8 cellular contexts compared by ENCODE assay signal in genomic region chr1:32014199-32014936, GRCh38. TPM values are rescaled to one million over a fixed set of nuclear protein-coding genes. Genes with fewer than 3 reads are reported as not detected.
DNase-seq lines count a peak whose midpoint lies in the region; ATAC-seq and TF ChIP-seq lines count a peak whose summit lies in the region.

No MANE protein-coding gene starts in this region.

- TF ChIP-seq CTCF in A673 (conservative IDR thresholded peaks at IDR 0.05; ENCODE audit: low read depth, low read length) (no peak), OCI-LY7 (conservative IDR thresholded peaks at IDR 0.05; ENCODE audit: low read length) (no peak), transverse colon (IDR thresholded peaks at IDR 0.05) (no peak)

- H3K4me1 Mint-ChIP-seq in activated naive CD4-positive, alpha-beta T cell treated with anti-CD3 and anti-CD28 coated beads for 36 hours (ENCODE audit: low read depth) = peaks cover 41% of the 10 kb centered on the region

- WGBS in transverse colon (ENCODE audit: low coverage in 1 of 2), 2 donors = 0% methylated on average over 53 of the region's 54 CpGs; no CpG with 5 or more reads in 1 of the 2 donors

- no peak for TF ChIP-seq EP300 in transverse colon (IDR thresholded peaks at IDR 0.05; ENCODE audit: low read depth)

- peaks cover 57% of the 10 kb centered on the region for H3K79me2 ChIP-seq in OCI-LY7 (ENCODE audit: insufficient read depth, low read depth, low read length)

- POLR2A ChIA-PET in A673 (lab: Charles Lee; ENCODE audit: low non-redundant PET) = no interaction called here
- POLR2A ChIA-PET in OCI-LY7 (lab: Charles Lee) = interaction anchor here (1.2 to 2.0 kb wide), 2 partner anchors 9 to 29 kb away, joined by 3 to 9 read pairs; no protein-coding TSS in a partner anchor

- intact Hi-C loops in A673 (cut with micrococcal nuclease; ENCODE audit: unreplicated experiment) = no loop called here
- intact Hi-C loops in OCI-LY7 (cut with micrococcal nuclease; ENCODE audit: unreplicated experiment) = loop anchor here (2.0 kb wide), 1 partner anchor 76 kb away; the partner anchor contains the start of gene PTP4A2
- intact Hi-C loops in activated naive CD4-positive, alpha-beta T cell treated with anti-CD3 and anti-CD28 coated beads for 36 hours (cut with micrococcal nuclease) = no loop called here
- intact Hi-C loops in transverse colon (cut with DNase I; ENCODE audit: low total_unique reads) = no loop called here

- in situ Hi-C loops in transverse colon (cut with MboI; ENCODE audit: low pct_ligation_motif_present in 1 of 4, low pct_unique_long_range_greater_than_20kb in 1 of 4, low sequenced_read_pairs in 3 of 4) = no loop called here

- no peaks in the 10 kb centered on the region for H3K27me3 Mint-ChIP-seq in activated naive CD4-positive, alpha-beta T cell treated with anti-CD3 and anti-CD28 coated beads for 36 hours (ENCODE audit: low read depth)

- H3K27me3 ChIP-seq in A673 (replicated peaks; ENCODE audit: insufficient read depth, low read depth, low read length, poor library complexity) (no peaks in the 10 kb centered on the region), transverse colon (no peaks in the 10 kb centered on the region)

- no peaks in the 10 kb centered on the region for H3K9me3 Mint-ChIP-seq in activated naive CD4-positive, alpha-beta T cell treated with anti-CD3 and anti-CD28 coated beads for 36 hours

- peak overlapping the region; percentile 100 for H3K4me3 ChIP-seq in A673 (ENCODE audit: low read depth, low read length, poor library complexity, severe bottlenecking)
- peak overlapping the region; percentile 99 for H3K4me3 ChIP-seq in OCI-LY7 (ENCODE audit: low read depth, low read length, poor library complexity, severe bottlenecking)
- H3K4me3 ChIP-seq in transverse colon = peak overlapping the region; percentile 76 to 100 (median 92)

- no TSS peak for BruUV-seq in A673 (replicated peaks; lab: Mats Ljungman, UMichigan)
- BruUV-seq in OCI-LY7 (replicated peaks; lab: Mats Ljungman, UMichigan) = no TSS peak

- H2AFZ ChIP-seq in OCI-LY7 (ENCODE audit: low read length) = peak overlapping the region; percentile 22; the same call in 1 of the 2 replicates

- ATAC-seq in GM18505 (IDR thresholded peaks at IDR 0.05; ENCODE audit: unreplicated experiment) (peak; percentile 13), HG03060 (IDR thresholded peaks at IDR 0.05; ENCODE audit: low read depth, unreplicated experiment) (peak; percentile 4)

- H3K27ac Mint-ChIP-seq in activated naive CD4-positive, alpha-beta T cell treated with anti-CD3 and anti-CD28 coated beads for 36 hours = peak overlapping the region; percentile 92

- H3K9me3 ChIP-seq in A673 (ENCODE audit: low read depth, low read length, poor library complexity, severe bottlenecking) = no peaks in the 10 kb centered on the region
- no peaks in the 10 kb centered on the region for H3K9me3 ChIP-seq in OCI-LY7 (ENCODE audit: low read length)
- H3K9me3 ChIP-seq in transverse colon = no peaks in the 10 kb centered on the region

- H3K4me1 ChIP-seq in A673 (ENCODE audit: insufficient read depth, low read length, poor library complexity, severe bottlenecking) (peaks cover 20% of the 10 kb centered on the region), OCI-LY7 (ENCODE audit: insufficient read depth, low read length, poor library complexity, severe bottlenecking) (peaks cover 29% of the 10 kb centered on the region), transverse colon (peaks cover 21 to 50% (median 36%) of the 10 kb centered on the region in 4 donors)

- DNase-seq in A673 (ENCODE audit: low spot score) (peak; percentile 70), OCI-LY7 (ENCODE audit: low spot score) (peak; percentile 49), glomerular visceral epithelial cell (ENCODE audit: extremely low spot score) (peak; percentile 51), nucleus accumbens (lab: John Stamatoyannopoulos, UW) (peak in 49 of 56 donors; percentile 9 to 71 (median 52)), transverse colon (peak; percentile 56)
- peak; percentile 47 for DNase-seq in activated naive CD4-positive, alpha-beta T cell treated with anti-CD3 and anti-CD28 coated beads for 36 hours

- H3K4me2 ChIP-seq in OCI-LY7 (ENCODE audit: low read length) = peak overlapping the region; percentile 92

- CTCF ChIA-PET in A673 (lab: Charles Lee) (interaction anchor here (0.5 to 0.6 kb wide), 2 partner anchors 51 to 74 kb away, joined by 3 to 5 read pairs; no protein-coding TSS in a partner anchor), OCI-LY7 (lab: Charles Lee; ENCODE audit: unreplicated experiment) (no interaction called here)
- CTCF ChIA-PET in activated naive CD4-positive, alpha-beta T cell treated with anti-CD3 and anti-CD28 coated beads for 36 hours (lab: Charles Lee) = no interaction called here

- H3K9me2 ChIP-seq in OCI-LY7 (ENCODE audit: insufficient read depth, low read length) = no peaks in the 10 kb centered on the region

- TF ChIP-seq POLR2A in GM18505 (IDR thresholded peaks at IDR 0.05; ENCODE audit: borderline replicate concordance, extremely low read depth, insufficient read depth, insufficient read length) (no peak), transverse colon (IDR thresholded peaks at IDR 0.05) (peak; percentile 23)

- peak overlapping the region; percentile 94 for H3K4me3 Mint-ChIP-seq in activated naive CD4-positive, alpha-beta T cell treated with anti-CD3 and anti-CD28 coated beads for 36 hours

- H3K36me3 ChIP-seq in A673 (ENCODE audit: insufficient read depth, low read length, poor library complexity, severe bottlenecking) (peaks cover 7% of the 10 kb centered on the region), OCI-LY7 (ENCODE audit: insufficient read depth, low read length) (peaks cover 38% of the 10 kb centered on the region), transverse colon (no peaks in the 10 kb centered on the region)

- peaks cover 14% of the 10 kb centered on the region for H4K20me1 ChIP-seq in OCI-LY7 (ENCODE audit: insufficient read depth, low read length)

- peaks cover 25% of the 10 kb centered on the region for H3K36me3 Mint-ChIP-seq in activated naive CD4-positive, alpha-beta T cell treated with anti-CD3 and anti-CD28 coated beads for 36 hours (ENCODE audit: low read depth)

- peak overlapping the region; percentile 100 for H3K27ac ChIP-seq in A673 (ENCODE audit: low read depth, low read length, poor library complexity, severe bottlenecking)
- H3K27ac ChIP-seq in OCI-LY7 (ENCODE audit: low read depth, low read length, poor library complexity, severe bottlenecking) = peak overlapping the region; percentile 84
- peak overlapping the region; percentile 97 to 100 (median 100) for H3K27ac ChIP-seq in transverse colon

RNA-seq across cellular contexts. Expression of gene KHDRBS1, which starts 0.7 kb away (rescaled TPM):
- 226 and 236 TPM in 2 replicates for total RNA-seq in A673 (2021)
- 87.7 and 94.7 TPM in 2 replicates for total RNA-seq in OCI-LY7 (2014; rRNA removed; shearing (Covaris generic))
- 200 and 220 TPM in 2 replicates for total RNA-seq in OCI-LY7 (2022)
- 100 to 1,000 TPM; 189 to 198 TPM for total RNA-seq in activated naive CD4-positive, alpha-beta T cell treated with anti-CD3 and anti-CD28 coated beads for 36 hours
- 10 to 100 TPM; 49.3 to 83.4 (median 57.1) TPM for total RNA-seq in transverse colon

RNA-seq across cellular contexts. Expression of gene TMEM39B, which starts 58.4 kb away (rescaled TPM):
- total RNA-seq in A673 (2021) (30.4 and 32.4 TPM in 2 replicates), OCI-LY7 (2022) (35.9 and 38.8 TPM in 2 replicates), transverse colon (10 to 100 TPM in 1 of 4 donors, 1 to 10 TPM in 3; 2.6 to 35.8 (median 3.5) TPM)
- total RNA-seq in OCI-LY7 (2014; rRNA removed; shearing (Covaris generic)) = 10.0 and 11.3 TPM in 2 replicates
- total RNA-seq in activated naive CD4-positive, alpha-beta T cell treated with anti-CD3 and anti-CD28 coated beads for 36 hours = 10 to 100 TPM; 17.2 to 17.6 TPM

Comparison
In these comparisons a context has a peak if more than half of its experiments do, and no peak if none do; other contexts are left out.
1. Peak in every context shown above with its lines: DNase-seq, ATAC-seq, H3K4me3 ChIP-seq and H3K27ac ChIP-seq.